20 cellular contexts compared by ENCODE assay signal in genomic region chr6:132167966-132168365, GRCh38.
DNase-seq lines count a peak whose midpoint lies in the region; ATAC-seq, FAIRE-seq and TF ChIP-seq lines count a peak whose summit lies in the region.
"Had no signal": no experiment of that assay in that cellular context is flagged by ENCODE, and none has a peak within 500 bp of the region (broad histone marks: within the 10 kb centered on the region; RNA-seq: fewer than 3 reads in every experiment).

No MANE protein-coding gene starts in this region.

- no peak for TF ChIP-seq CTCF in endodermal cell (conservative IDR thresholded peaks at IDR 0.05)
- TF ChIP-seq CTCF in pancreas (IDR thresholded peaks at IDR 0.05) = no peak

- intact Hi-C loops in pancreas (cut with DNase I) = loop anchor here in 1 of 3 donors (10.0 kb wide), 1 partner anchor 233 kb away; no protein-coding TSS in a partner anchor

- POLR2A ChIA-PET in HEK293T (lab: Yijun Ruan, JAX) = no interaction called here

- peak in 3 of 4 donors; percentile 18 to 70 (median 63) for ATAC-seq in pancreas
- no peak for ATAC-seq in HG02588 (IDR thresholded peaks at IDR 0.05; ENCODE audit: unreplicated experiment)
- ATAC-seq: activated CD4-positive, alpha-beta T cell treated with anti-CD3 and anti-CD28 coated beads for 36 hours; activated CD8-positive, alpha-beta memory T cell treated with anti-CD3 and anti-CD28 coated beads, Interleukin-2, amount 10 ng/mL, durations not matched to agents 7 days and 5 days; CD8-positive, alpha-beta T cell; effector memory CD8-positive, alpha-beta T cell; left ventricle myocardium superior had no signal

- DNase-seq in RPMI7951 (ENCODE audit: low read depth) (peak; percentile 26), endodermal cell (no peak), pancreas (no peak), HEK293T (ENCODE audit: extremely low spot score) (no peak), cerebellum (ENCODE audit: low spot score) (no peak)
- DNase-seq in activated naive CD4-positive, alpha-beta T cell treated with anti-CD3 and anti-CD28 coated beads, Interleukin-2, amount 10 ng/mL, durations not matched to agents 7 days and 5 days = no peak
- DNase-seq: activated CD4-positive, alpha-beta T cell treated with anti-CD3 and anti-CD28 coated beads for 36 hours; activated CD8-positive, alpha-beta memory T cell treated with anti-CD3 and anti-CD28 coated beads, Interleukin-2, amount 10 ng/mL, durations not matched to agents 7 days and 5 days; CD8-positive, alpha-beta T cell; effector memory CD8-positive, alpha-beta T cell; GF-D8; left ventricle myocardium superior; NCI-H1105 treated with DMSO at 0.1 percent for 48 hours; NCI-H510A; Right ventricle myocardium superior; stimulated activated CD4-positive, alpha-beta T cell treated with anti-CD3 and anti-CD28 coated beads, Interleukin-15, amount 100 ng/mL, for 24 hours had no signal

- WGBS in endodermal cell (ENCODE audit: insufficient coverage in 1 of 2, insufficient read length in 1 of 2), 2 experiments = 35 to 52% methylated on average over 2 of the region's 2 CpGs
- 27 to 32% methylated on average over 2 of the region's 2 CpGs for WGBS in pancreas, 2 donors

- peak overlapping the region; percentile 25 for H3K27ac ChIP-seq in HUES48 (ENCODE audit: low read depth, low read length)
- H3K27ac ChIP-seq in endodermal cell (ENCODE audit: low read depth, low read length) = peak overlapping the region; percentile 99
- peak overlapping the region in 3 of 4 donors; percentile 8 to 40 (median 39) for H3K27ac ChIP-seq in pancreas
- H3K27ac ChIP-seq: neutrophil had no signal

- H3K9me3 Mint-ChIP-seq in endodermal cell = peaks cover 2% of the 10 kb centered on the region
- H3K9me3 Mint-ChIP-seq in activated naive CD4-positive, alpha-beta T cell treated with anti-CD3 and anti-CD28 coated beads, Interleukin-2, amount 10 ng/mL, durations not matched to agents 7 days and 5 days = no peaks in the 10 kb centered on the region
- H3K9me3 Mint-ChIP-seq: CD8-positive, alpha-beta T cell; effector memory CD8-positive, alpha-beta T cell had no signal

- H3K4me3 Mint-ChIP-seq in endodermal cell = no peak overlapping the region
- H3K4me3 Mint-ChIP-seq in activated naive CD4-positive, alpha-beta T cell treated with anti-CD3 and anti-CD28 coated beads, Interleukin-2, amount 10 ng/mL, durations not matched to agents 7 days and 5 days = no peak overlapping the region
- H3K4me3 Mint-ChIP-seq: activated CD4-positive, alpha-beta T cell treated with anti-CD3 and anti-CD28 coated beads for 36 hours; activated CD8-positive, alpha-beta memory T cell treated with anti-CD3 and anti-CD28 coated beads, Interleukin-2, amount 10 ng/mL, durations not matched to agents 7 days and 5 days; CD8-positive, alpha-beta T cell; effector memory CD8-positive, alpha-beta T cell had no signal

- no peaks in the 10 kb centered on the region for H3K36me3 ChIP-seq in HUES48 (ENCODE audit: control insufficient read depth, insufficient read depth, low read length)
- no peaks in the 10 kb centered on the region for H3K36me3 ChIP-seq in endodermal cell (ENCODE audit: control insufficient read depth, insufficient read depth, low read length)
- H3K36me3 ChIP-seq in pancreas = no peaks in the 10 kb centered on the region
- H3K36me3 ChIP-seq: neutrophil had no signal

- H3K9ac ChIP-seq in HUES48 (ENCODE audit: low read depth, low read length) (no peak overlapping the region), endodermal cell (ENCODE audit: extremely low read depth, low read length, poor library complexity, severe bottlenecking) (no peak overlapping the region)

- no peak for FAIRE-seq in pancreas (lab: Jason Lieb, UNC)
- FAIRE-seq: bronchial epithelial cell had no signal

- H3K27ac Mint-ChIP-seq in endodermal cell = no peak overlapping the region
- H3K27ac Mint-ChIP-seq in activated naive CD4-positive, alpha-beta T cell treated with anti-CD3 and anti-CD28 coated beads, Interleukin-2, amount 10 ng/mL, durations not matched to agents 7 days and 5 days = no peak overlapping the region
- H3K27ac Mint-ChIP-seq: activated CD4-positive, alpha-beta T cell treated with anti-CD3 and anti-CD28 coated beads for 36 hours; activated CD8-positive, alpha-beta memory T cell treated with anti-CD3 and anti-CD28 coated beads, Interleukin-2, amount 10 ng/mL, durations not matched to agents 7 days and 5 days; CD8-positive, alpha-beta T cell; effector memory CD8-positive, alpha-beta T cell had no signal

- H3K27me3 ChIP-seq in HUES48 (ENCODE audit: control insufficient read depth, insufficient read depth, low read length) (no peaks in the 10 kb centered on the region), endodermal cell (ENCODE audit: control insufficient read depth, insufficient read depth, low read length, poor library complexity, severe bottlenecking) (no peaks in the 10 kb centered on the region), pancreas (no peaks in the 10 kb centered on the region)
- H3K27me3 ChIP-seq: neutrophil had no signal

- CTCF ChIA-PET in HEK293T (lab: Yijun Ruan, JAX) = no interaction called here
- CTCF ChIA-PET in activated naive CD4-positive, alpha-beta T cell treated with anti-CD3 and anti-CD28 coated beads, Interleukin-2, amount 10 ng/mL, durations not matched to agents 7 days and 5 days (lab: Charles Lee) = no interaction called here

- H3K4me3 ChIP-seq in HUES48 (ENCODE audit: low read depth, low read length) = no peak overlapping the region; the same call in 1 of the 2 replicates
- H3K4me3 ChIP-seq in endodermal cell (ENCODE audit: low read length) = no peak overlapping the region
- no peak overlapping the region for H3K4me3 ChIP-seq in pancreas

- no peaks in the 10 kb centered on the region for H3K36me3 Mint-ChIP-seq in endodermal cell (ENCODE audit: low read depth)
- no peaks in the 10 kb centered on the region for H3K36me3 Mint-ChIP-seq in activated naive CD4-positive, alpha-beta T cell treated with anti-CD3 and anti-CD28 coated beads, Interleukin-2, amount 10 ng/mL, durations not matched to agents 7 days and 5 days
- H3K36me3 Mint-ChIP-seq: activated CD8-positive, alpha-beta memory T cell treated with anti-CD3 and anti-CD28 coated beads, Interleukin-2, amount 10 ng/mL, durations not matched to agents 7 days and 5 days; CD8-positive, alpha-beta T cell had no signal

- peaks cover 2% of the 10 kb centered on the region; the same call in 1 of the 2 replicates for H3K9me3 ChIP-seq in HUES48 (ENCODE audit: control insufficient read depth, insufficient read depth, low read length)
- H3K9me3 ChIP-seq in endodermal cell (ENCODE audit: control insufficient read depth, low read length) = peaks cover 5% of the 10 kb centered on the region
- no peaks in the 10 kb centered on the region for H3K9me3 ChIP-seq in pancreas
- H3K9me3 ChIP-seq: neutrophil had no signal

- H3K4me1 ChIP-seq in HUES48 (ENCODE audit: control insufficient read depth, insufficient read depth, low read length) (peaks cover 17% of the 10 kb centered on the region), endodermal cell (ENCODE audit: control insufficient read depth, insufficient read depth, low read length) (no peaks in the 10 kb centered on the region), pancreas (no peaks in the 10 kb centered on the region)

- H3K27me3 Mint-ChIP-seq in endodermal cell (ENCODE audit: insufficient read depth) = peaks cover 12% of the 10 kb centered on the region
- H3K27me3 Mint-ChIP-seq in activated naive CD4-positive, alpha-beta T cell treated with anti-CD3 and anti-CD28 coated beads, Interleukin-2, amount 10 ng/mL, durations not matched to agents 7 days and 5 days = no peaks in the 10 kb centered on the region
- H3K27me3 Mint-ChIP-seq: activated CD4-positive, alpha-beta T cell treated with anti-CD3 and anti-CD28 coated beads for 36 hours; activated CD8-positive, alpha-beta memory T cell treated with anti-CD3 and anti-CD28 coated beads, Interleukin-2, amount 10 ng/mL, durations not matched to agents 7 days and 5 days; effector memory CD8-positive, alpha-beta T cell had no signal

- peaks cover 5% of the 10 kb centered on the region for H3K4me1 Mint-ChIP-seq in endodermal cell
- H3K4me1 Mint-ChIP-seq in activated naive CD4-positive, alpha-beta T cell treated with anti-CD3 and anti-CD28 coated beads, Interleukin-2, amount 10 ng/mL, durations not matched to agents 7 days and 5 days = no peaks in the 10 kb centered on the region
- H3K4me1 Mint-ChIP-seq: activated CD4-positive, alpha-beta T cell treated with anti-CD3 and anti-CD28 coated beads for 36 hours; activated CD8-positive, alpha-beta memory T cell treated with anti-CD3 and anti-CD28 coated beads, Interleukin-2, amount 10 ng/mL, durations not matched to agents 7 days and 5 days had no signal

TF ChIP-seq in HEK293T, 16 proteins besides CTCF, POLR2A, EP300 and RAD21:
- TF ChIP-seq CTBP1 (IDR thresholded peaks at IDR 0.05; ENCODE audit: borderline replicate concordance) = no peak
- TF ChIP-seq NFRKB (IDR thresholded peaks at IDR 0.05) = no peak
- TF ChIP-seq ELF4 (IDR thresholded peaks at IDR 0.05) = no peak
- TF ChIP-seq BHLHE40 (IDR thresholded peaks at IDR 0.05; ENCODE audit: borderline replicate concordance) = no peak
- no peak for TF ChIP-seq FOXM1 (IDR thresholded peaks at IDR 0.05; ENCODE audit: borderline replicate concordance)
- no peak for TF ChIP-seq LEF1 (IDR thresholded peaks at IDR 0.05; ENCODE audit: borderline replicate concordance)
- no peak for TF ChIP-seq SP1 (IDR thresholded peaks at IDR 0.05)
- no peak for TF ChIP-seq L3MBTL2 (conservative IDR thresholded peaks at IDR 0.05)
- no peak for TF ChIP-seq SUZ12 (IDR thresholded peaks at IDR 0.05)
- TF ChIP-seq FOXA1 (IDR thresholded peaks at IDR 0.05) = no peak
- no peak for TF ChIP-seq HDGF (IDR thresholded peaks at IDR 0.05; ENCODE audit: borderline replicate concordance)
- TF ChIP-seq FOXK2 (IDR thresholded peaks at IDR 0.05) = no peak
- TF ChIP-seq TARDBP (IDR thresholded peaks at IDR 0.05) = no peak
- TF ChIP-seq PKNOX1 (IDR thresholded peaks at IDR 0.05) = no peak
- no peak for TF ChIP-seq ZNF384 (IDR thresholded peaks at IDR 0.05)
TF ChIP-seq in HEK293T: peak in this region for 0.

Comparison
In these comparisons a context has a peak if more than half of its experiments do, and no peak if none do; other contexts are left out.
1. H3K27ac ChIP-seq: peak in every context shown above with its lines; median percentile 99 in endodermal cell; 39 in pancreas; 25 in HUES48.